In the genomic region with DNA sequence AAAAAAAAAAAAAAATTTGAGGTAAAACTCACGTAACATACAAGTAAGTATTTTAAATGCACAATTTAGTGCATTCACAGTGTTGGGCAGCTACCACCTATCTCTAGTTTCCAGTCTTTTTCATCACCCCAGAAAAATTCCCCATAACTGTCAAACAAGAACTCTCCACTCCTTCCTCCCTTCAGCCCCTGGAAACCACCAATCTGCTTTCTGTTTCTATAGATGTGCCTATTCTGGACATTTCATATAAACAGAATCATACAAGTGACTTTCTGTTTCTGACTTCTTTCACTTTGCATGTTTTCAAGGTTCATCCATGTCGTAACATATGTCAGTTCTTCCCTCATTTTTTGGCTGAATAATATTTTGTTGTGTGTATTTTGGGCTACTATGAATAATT, we compare ENCODE assay signal across 12 cellular contexts. TPM values are rescaled to one million over a fixed set of nuclear protein-coding genes. Genes with fewer than 3 reads are reported as not detected.
DNase-seq lines count a peak whose midpoint lies in the region; ATAC-seq and TF ChIP-seq lines count a peak whose summit lies in the region.
"Had no signal": no experiment of that assay in that cellular context is flagged by ENCODE, and none has a peak within 500 bp of the region (broad histone marks: within the 10 kb centered on the region; RNA-seq: fewer than 3 reads in every experiment).

No MANE protein-coding gene starts in this region.

- H3K4me2 ChIP-seq in PC-3 (ENCODE audit: low read length) (no peak overlapping the region), smooth muscle cell (no peak overlapping the region)

- peak; percentile 83 for ATAC-seq in activated CD4-positive, alpha-beta T cell treated with anti-CD3 and anti-CD28 coated beads for 36 hours
- peak; percentile 61 for ATAC-seq in HG02642 (IDR thresholded peaks at IDR 0.05; ENCODE audit: poor library complexity, unreplicated experiment)
- no peak for ATAC-seq in PC-3

- H4K20me1 ChIP-seq in PC-3 (ENCODE audit: low read length) (no peaks in the 10 kb centered on the region), smooth muscle cell (ENCODE audit: low read depth) (no peaks in the 10 kb centered on the region)

- peak; percentile 32 for DNase-seq in activated CD4-positive, alpha-beta T cell treated with anti-CD3 and anti-CD28 coated beads for 36 hours
- DNase-seq in activated CD4-positive, alpha-beta T cell treated with anti-CD3 and anti-CD28 coated beads for 4 hours, result no peak
- no peak for DNase-seq in PC-3
- no peak for DNase-seq in smooth muscle cell (lab: John Stamatoyannopoulos, UW; ENCODE audit: unreplicated experiment)
- DNase-seq in iPS-NIHi11 (ENCODE audit: low spot score), result no peak
- DNase-seq in AG20443 (ENCODE audit: low spot score), result no peak
- DNase-seq in ureter (ENCODE audit: low spot score), result no peak
- DNase-seq: HCEC 1CT, KBM-7, NCI-H69 had no signal

- H3K79me2 ChIP-seq in PC-3 (ENCODE audit: low read length), result no peaks in the 10 kb centered on the region
- H3K79me2 ChIP-seq in smooth muscle cell (ENCODE audit: low read depth), result no peaks in the 10 kb centered on the region

- no peak overlapping the region; the same call in 1 of the 2 replicates for H3K9ac ChIP-seq in PC-3 (ENCODE audit: low read length)
- H3K9ac ChIP-seq in smooth muscle cell (ENCODE audit: low read depth), result no peak overlapping the region

- H3K27me3 ChIP-seq in PC-3 (ENCODE audit: low read length) (no peaks in the 10 kb centered on the region), smooth muscle cell (ENCODE audit: low read depth) (no peaks in the 10 kb centered on the region)
- H3K27me3 ChIP-seq: tibial nerve had no signal

- H3K4me3 ChIP-seq in PC-3 (ENCODE audit: low read length), result no peak overlapping the region
- no peak overlapping the region for H3K4me3 ChIP-seq in smooth muscle cell
- H3K4me3 ChIP-seq: tibial nerve had no signal

- WGBS in smooth muscle cell (ENCODE audit: low lambda C conversion rate), result 100% methylated on average over 2 of the region's 2 CpGs

- no peaks in the 10 kb centered on the region for H3F3A ChIP-seq in PC-3 (ENCODE audit: low read length, unreplicated experiment)
- no peaks in the 10 kb centered on the region for H3F3A ChIP-seq in smooth muscle cell (ENCODE audit: low read depth)

- H3K9me3 ChIP-seq in PC-3 (ENCODE audit: low read length) (peaks cover 6% of the 10 kb centered on the region; the same call in 1 of the 2 replicates), smooth muscle cell (replicated peaks; ENCODE audit: low read depth) (no peaks in the 10 kb centered on the region)

- H3K9me2 ChIP-seq in PC-3 (replicated peaks; ENCODE audit: low read length), result no peaks in the 10 kb centered on the region

- no peaks in the 10 kb centered on the region for H3K36me3 ChIP-seq in PC-3 (ENCODE audit: low read depth, low read length)
- peaks cover 6% of the 10 kb centered on the region for H3K36me3 ChIP-seq in smooth muscle cell (ENCODE audit: low read depth)
- H3K36me3 ChIP-seq: tibial nerve had no signal

- H3K4me1 Mint-ChIP-seq in activated CD4-positive, alpha-beta T cell treated with anti-CD3 and anti-CD28 coated beads for 36 hours, result peaks cover 37% of the 10 kb centered on the region

- peaks cover 22% of the 10 kb centered on the region for H3K36me3 Mint-ChIP-seq in activated CD4-positive, alpha-beta T cell treated with anti-CD3 and anti-CD28 coated beads for 36 hours (ENCODE audit: low read depth)

- H3K27ac Mint-ChIP-seq in activated CD4-positive, alpha-beta T cell treated with anti-CD3 and anti-CD28 coated beads for 36 hours, result peak overlapping the region; percentile 23

- H3K9me3 Mint-ChIP-seq in activated CD4-positive, alpha-beta T cell treated with anti-CD3 and anti-CD28 coated beads for 36 hours (ENCODE audit: low read depth), result peaks cover 24% of the 10 kb centered on the region

- H3K4me1 ChIP-seq in PC-3 (ENCODE audit: insufficient read depth, low read length), result peaks cover 13% of the 10 kb centered on the region
- no peaks in the 10 kb centered on the region for H3K4me1 ChIP-seq in smooth muscle cell (ENCODE audit: low read depth)
- H3K4me1 ChIP-seq: tibial nerve had no signal

- CTCF ChIA-PET in activated CD4-positive, alpha-beta T cell treated with anti-CD3 and anti-CD28 coated beads for 36 hours (lab: Charles Lee), result interaction anchor here (0.7 to 1.1 kb wide), 4 partner anchors 11 to 31 kb away, joined by 3 to 4 read pairs (median 3); no protein-coding TSS in a partner anchor
- CTCF ChIA-PET in PC-3 (lab: Charles Lee), result no interaction called here

- BruUV-seq in PC-3 (replicated peaks; lab: Mats Ljungman, UMichigan), result TSS peak; percentile 89

- TF ChIP-seq CTCF in PC-3 (conservative IDR thresholded peaks at IDR 0.05; ENCODE audit: low read depth, low read length), result no peak
- no peak for TF ChIP-seq CTCF in smooth muscle cell (IDR thresholded peaks at IDR 0.05; ENCODE audit: borderline replicate concordance, insufficient read depth, poor library complexity, severe bottlenecking)

- no peak overlapping the region for H3K4me3 Mint-ChIP-seq in activated CD4-positive, alpha-beta T cell treated with anti-CD3 and anti-CD28 coated beads for 36 hours

- intact Hi-C loops in activated CD4-positive, alpha-beta T cell treated with anti-CD3 and anti-CD28 coated beads for 36 hours (cut with DNase I, micrococcal nuclease), result loop anchor here (1.0 to 2.0 kb wide), 2 partner anchors 14 to 24 kb away; a partner anchor contains a TSS
- intact Hi-C loops in PC-3 (cut with micrococcal nuclease), result no loop called here

- POLR2A ChIA-PET in activated CD4-positive, alpha-beta T cell treated with anti-CD3 and anti-CD28 coated beads for 36 hours (lab: Charles Lee), result no interaction called here
- POLR2A ChIA-PET in PC-3 (lab: Charles Lee; ENCODE audit: unreplicated experiment), result no interaction called here

- H3K27me3 Mint-ChIP-seq in activated CD4-positive, alpha-beta T cell treated with anti-CD3 and anti-CD28 coated beads for 36 hours, result peaks cover 11% of the 10 kb centered on the region

- H2AFZ ChIP-seq in PC-3 (ENCODE audit: low read length), result no peak overlapping the region
- H2AFZ ChIP-seq in smooth muscle cell (ENCODE audit: low read depth), result no peak overlapping the region

- peak overlapping the region; percentile 60 for H3K27ac ChIP-seq in PC-3 (ENCODE audit: low read length)
- H3K27ac ChIP-seq in smooth muscle cell (ENCODE audit: low read depth), result peak overlapping the region; percentile 53
- H3K27ac ChIP-seq: tibial nerve had no signal

RNA-seq across cellular contexts. Expression of a gene that starts 24.9 kb away (rescaled TPM):
- 10 to 100 TPM; 44.7 to 61.9 TPM for total RNA-seq in activated CD4-positive, alpha-beta T cell treated with anti-CD3 and anti-CD28 coated beads for 36 hours
- total RNA-seq in PC-3 (2014; rRNA removed) (127 and 146 TPM in 2 replicates), smooth muscle cell (77.0 and 77.7 TPM in 2 replicates), ureter (221 TPM)
- 63.8 and 65.9 TPM in 2 replicates for polyA plus RNA-seq in smooth muscle cell
